Comparison of ENCODE assay signal across 9 cellular contexts in the genomic region with DNA sequence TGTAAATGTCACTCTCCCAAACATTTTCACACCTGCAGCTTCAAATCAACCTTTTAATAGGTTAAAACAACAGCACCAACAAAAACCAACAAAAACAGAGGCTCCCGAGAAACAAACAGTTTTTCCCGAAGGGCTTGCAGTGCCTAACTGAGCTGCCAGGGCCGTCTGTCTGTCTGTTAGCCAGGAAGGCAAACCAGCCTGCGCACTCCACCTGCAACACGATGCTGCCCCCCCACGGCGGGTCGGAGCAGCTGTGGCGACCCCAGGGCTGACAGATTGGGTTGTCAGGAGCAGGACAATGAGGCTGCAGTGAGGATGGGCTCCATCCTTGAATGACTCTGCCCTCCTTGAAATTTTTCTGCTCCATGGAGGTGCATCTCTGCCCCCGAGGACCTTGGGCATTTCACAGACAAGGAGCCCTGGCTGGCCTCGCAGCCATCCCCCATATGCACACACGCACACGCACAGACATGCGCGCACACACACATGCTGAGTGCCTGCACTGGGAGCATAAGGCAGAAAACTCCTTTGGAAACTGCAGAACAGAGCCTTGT. TPM values are rescaled to one million over a fixed set of nuclear protein-coding genes. Genes with fewer than 3 reads are reported as not detected.
DNase-seq lines count a peak whose midpoint lies in the region; ATAC-seq and TF ChIP-seq lines count a peak whose summit lies in the region.
"Had no signal": no experiment of that assay in that cellular context is flagged by ENCODE, and none has a peak within 500 bp of the region (broad histone marks: within the 10 kb centered on the region; RNA-seq: fewer than 3 reads in every experiment).

No MANE protein-coding gene starts in this region.

- no peak overlapping the region for H3K4me3 Mint-ChIP-seq in activated CD4-positive, alpha-beta memory T cell treated with anti-CD3 and anti-CD28 coated beads, Interleukin-2, amount 10 ng/mL, durations not matched to agents 7 days and 5 days
- no peak overlapping the region for H3K4me3 Mint-ChIP-seq in naive thymus-derived CD4-positive, alpha-beta T cell
- H3K4me3 Mint-ChIP-seq in T-helper 2 cell treated with Interferon-gamma antibody and Interleukin-4, amounts not matched to agents 5 μg/mL and 100 μg/mL, for 36 hours, result no peak overlapping the region
- H3K4me3 Mint-ChIP-seq: memory B cell had no signal

- intact Hi-C loops in naive thymus-derived CD4-positive, alpha-beta T cell (cut with micrococcal nuclease), result no loop called here

- POLR2A ChIA-PET in activated CD4-positive, alpha-beta memory T cell treated with anti-CD3 and anti-CD28 coated beads, Interleukin-2, amount 10 ng/mL, durations not matched to agents 7 days and 5 days (lab: Charles Lee), result no interaction called here
- POLR2A ChIA-PET in naive thymus-derived CD4-positive, alpha-beta T cell (lab: Charles Lee), result no interaction called here

- H3K27ac ChIP-seq in naive thymus-derived CD4-positive, alpha-beta T cell (ENCODE audit: low read depth, low read length), result no peak overlapping the region

- no peaks in the 10 kb centered on the region for H3K27me3 ChIP-seq in naive thymus-derived CD4-positive, alpha-beta T cell (ENCODE audit: control insufficient read depth in 2 of 2, insufficient read depth in 2 of 2, low read length in 2 of 2)

- no peaks in the 10 kb centered on the region for H3K4me1 Mint-ChIP-seq in activated CD4-positive, alpha-beta memory T cell treated with anti-CD3 and anti-CD28 coated beads, Interleukin-2, amount 10 ng/mL, durations not matched to agents 7 days and 5 days
- peaks cover 0 to 8% (median 0%) of the 10 kb centered on the region in 7 donors for H3K4me1 Mint-ChIP-seq in naive thymus-derived CD4-positive, alpha-beta T cell
- H3K4me1 Mint-ChIP-seq in T-helper 2 cell treated with Interferon-gamma antibody and Interleukin-4, amounts not matched to agents 5 μg/mL and 100 μg/mL, for 36 hours (ENCODE audit: low read depth), result no peaks in the 10 kb centered on the region
- H3K4me1 Mint-ChIP-seq: memory B cell had no signal

- H3K9me3 Mint-ChIP-seq in activated CD4-positive, alpha-beta memory T cell treated with anti-CD3 and anti-CD28 coated beads, Interleukin-2, amount 10 ng/mL, durations not matched to agents 7 days and 5 days, result no peaks in the 10 kb centered on the region
- H3K9me3 Mint-ChIP-seq in naive thymus-derived CD4-positive, alpha-beta T cell, result peaks cover 0 to 6% (median 0%) of the 10 kb centered on the region in 11 donors
- no peaks in the 10 kb centered on the region for H3K9me3 Mint-ChIP-seq in T-helper 2 cell treated with Interferon-gamma antibody and Interleukin-4, amounts not matched to agents 5 μg/mL and 100 μg/mL, for 36 hours
- H3K9me3 Mint-ChIP-seq: memory B cell had no signal

- ATAC-seq in naive thymus-derived CD4-positive, alpha-beta T cell, result no peak

- CTCF ChIA-PET in activated CD4-positive, alpha-beta memory T cell treated with anti-CD3 and anti-CD28 coated beads, Interleukin-2, amount 10 ng/mL, durations not matched to agents 7 days and 5 days (lab: Charles Lee), result no interaction called here
- CTCF ChIA-PET in naive thymus-derived CD4-positive, alpha-beta T cell (lab: Charles Lee), result interaction anchor here (0.6 kb wide), 1 partner anchor 1318 kb away, joined by 3 read pairs; no protein-coding TSS in a partner anchor

- no peak overlapping the region for H3K27ac Mint-ChIP-seq in activated CD4-positive, alpha-beta memory T cell treated with anti-CD3 and anti-CD28 coated beads, Interleukin-2, amount 10 ng/mL, durations not matched to agents 7 days and 5 days
- H3K27ac Mint-ChIP-seq in naive thymus-derived CD4-positive, alpha-beta T cell, result no peak overlapping the region
- H3K27ac Mint-ChIP-seq in T-helper 2 cell treated with Interferon-gamma antibody and Interleukin-4, amounts not matched to agents 5 μg/mL and 100 μg/mL, for 36 hours, result no peak overlapping the region
- H3K27ac Mint-ChIP-seq: memory B cell had no signal

- no peaks in the 10 kb centered on the region for H3K36me3 Mint-ChIP-seq in activated CD4-positive, alpha-beta memory T cell treated with anti-CD3 and anti-CD28 coated beads, Interleukin-2, amount 10 ng/mL, durations not matched to agents 7 days and 5 days (ENCODE audit: low read depth)
- no peaks in the 10 kb centered on the region for H3K36me3 Mint-ChIP-seq in naive thymus-derived CD4-positive, alpha-beta T cell
- H3K36me3 Mint-ChIP-seq in T-helper 2 cell treated with Interferon-gamma antibody and Interleukin-4, amounts not matched to agents 5 μg/mL and 100 μg/mL, for 36 hours (ENCODE audit: low read depth), result no peaks in the 10 kb centered on the region
- H3K36me3 Mint-ChIP-seq: memory B cell had no signal

- H3K27me3 Mint-ChIP-seq in activated CD4-positive, alpha-beta memory T cell treated with anti-CD3 and anti-CD28 coated beads, Interleukin-2, amount 10 ng/mL, durations not matched to agents 7 days and 5 days, result peaks cover 41% of the 10 kb centered on the region
- peaks cover 59 to 79% (median 68%) of the 10 kb centered on the region in 5 donors for H3K27me3 Mint-ChIP-seq in naive thymus-derived CD4-positive, alpha-beta T cell
- H3K27me3 Mint-ChIP-seq in T-helper 2 cell treated with Interferon-gamma antibody and Interleukin-4, amounts not matched to agents 5 μg/mL and 100 μg/mL, for 36 hours (ENCODE audit: low read depth), result peaks cover 53% of the 10 kb centered on the region

- H3K4me1 ChIP-seq in naive thymus-derived CD4-positive, alpha-beta T cell (ENCODE audit: control insufficient read depth in 2 of 2, insufficient read depth in 2 of 2, low read length in 2 of 2), result no peaks in the 10 kb centered on the region

- peaks cover 0 to 4% (median 0%) of the 10 kb centered on the region in 3 experiments for H3K9me3 ChIP-seq in naive thymus-derived CD4-positive, alpha-beta T cell (ENCODE audit: control insufficient read depth in 2 of 3, low read length in 3 of 3)

- peak; percentile 23 for TF ChIP-seq CTCF in GM10266 (IDR thresholded peaks at IDR 0.05; ENCODE audit: control insufficient read depth, insufficient read depth, low read depth, missing control alignments)
- TF ChIP-seq CTCF in LNCaP clone FGC (IDR thresholded peaks at IDR 0.05; ENCODE audit: control insufficient read depth, extremely low read depth, insufficient read depth), result peak; percentile 38

- H3K4me3 ChIP-seq in LNCaP clone FGC (ENCODE audit: low read depth, low read length), result no peak overlapping the region
- no peak overlapping the region for H3K4me3 ChIP-seq in naive thymus-derived CD4-positive, alpha-beta T cell (ENCODE audit: low read length)

- no peaks in the 10 kb centered on the region for H3K36me3 ChIP-seq in naive thymus-derived CD4-positive, alpha-beta T cell (ENCODE audit: control insufficient read depth in 2 of 3, insufficient read depth in 3 of 3, low read length in 3 of 3)

- no peak for DNase-seq in GM10266 (ENCODE audit: extremely low spot score)
- no peak for DNase-seq in LNCaP clone FGC (ENCODE audit: low read depth)
- peak; percentile 15 for DNase-seq in activated CD4-positive, alpha-beta memory T cell treated with anti-CD3 and anti-CD28 coated beads, Interleukin-2, amount 10 ng/mL, durations not matched to agents 7 days and 5 days
- peak; percentile 32 for DNase-seq in kidney tubule cell (ENCODE audit: low spot score)
- no peak for DNase-seq in effector CD8-positive, alpha-beta T cell (lab: John Stamatoyannopoulos, UW)
- no peak for DNase-seq in naive thymus-derived CD4-positive, alpha-beta T cell
- DNase-seq in T-helper 2 cell treated with Interferon-gamma antibody and Interleukin-4, amounts not matched to agents 5 μg/mL and 100 μg/mL, for 36 hours (ENCODE audit: low spot score), result no peak
- no peak for DNase-seq in A172 (ENCODE audit: low spot score)

RNA-seq across cellular contexts. Expression of a gene that starts 2.6 kb away (rescaled TPM):
- total RNA-seq in activated CD4-positive, alpha-beta memory T cell treated with anti-CD3 and anti-CD28 coated beads, Interleukin-2, amount 10 ng/mL, durations not matched to agents 7 days and 5 days, result not detected
- not detected for total RNA-seq in naive thymus-derived CD4-positive, alpha-beta T cell
- polyA plus RNA-seq in naive thymus-derived CD4-positive, alpha-beta T cell, result not detected
- total RNA-seq in A172 (2014; rRNA removed; shearing (Covaris generic)), result 0.16 TPM in 1 of 2 replicates, not detected in the other

Comparison
In these comparisons a context has a peak if more than half of its experiments do, and no peak if none do; other contexts are left out.
1. DNase-seq: peak in activated CD4-positive, alpha-beta memory T cell treated with anti-CD3 and anti-CD28 coated beads, Interleukin-2, amount 10 ng/mL, durations not matched to agents 7 days and 5 days (single experiment) and kidney tubule cell (single experiment); none in GM10266 (single experiment), LNCaP clone FGC (single experiment), effector CD8-positive, alpha-beta T cell (single experiment), naive thymus-derived CD4-positive, alpha-beta T cell (0 of 9), T-helper 2 cell treated with Interferon-gamma antibody and Interleukin-4, amounts not matched to agents 5 μg/mL and 100 μg/mL, for 36 hours (single experiment) and A172 (single experiment).